In the genomic region with DNA sequence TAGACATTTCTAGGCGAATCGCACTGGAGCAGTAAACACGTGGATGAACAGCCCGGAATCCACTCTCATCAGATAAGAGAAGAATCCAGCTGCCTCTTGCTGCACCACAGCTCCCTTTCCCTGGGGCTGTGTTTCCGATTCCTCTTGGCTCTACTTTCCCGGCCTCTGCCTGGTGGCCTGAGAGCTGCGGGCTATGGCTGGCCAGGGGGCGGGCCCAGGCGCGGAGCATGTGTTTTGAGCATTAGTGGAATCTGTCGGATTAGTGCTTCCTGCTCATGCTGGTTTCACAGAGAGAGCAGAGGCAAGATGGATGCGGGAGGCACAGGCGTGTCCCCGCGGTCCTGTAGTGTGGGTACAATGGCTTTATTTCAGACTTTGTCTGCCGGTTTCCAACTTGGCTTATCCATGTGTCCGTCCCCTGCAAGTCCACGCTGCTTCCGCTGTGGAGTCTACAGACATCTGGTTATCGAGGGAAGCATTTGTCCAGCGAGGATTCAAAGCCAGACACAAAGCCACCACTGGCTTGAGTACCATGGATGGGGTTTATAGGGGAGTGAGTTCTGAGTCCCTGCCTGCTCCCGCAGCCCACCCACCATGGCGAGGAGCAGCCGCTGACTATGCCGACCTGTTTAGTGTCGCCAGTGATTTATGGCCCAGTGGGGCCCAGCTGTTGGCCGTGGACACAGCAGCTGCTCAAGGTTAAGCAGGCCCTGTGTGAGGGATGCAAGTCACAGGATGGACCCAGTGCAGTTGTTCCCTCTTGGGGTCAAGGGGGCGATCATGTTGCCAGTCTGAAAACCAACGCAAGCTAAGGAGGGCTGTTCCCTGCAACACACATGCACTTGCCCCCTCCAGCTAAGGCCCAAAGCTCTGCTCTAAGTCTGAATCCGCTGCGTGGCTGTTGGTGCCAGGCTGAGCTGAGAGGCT, we compare ENCODE assay signal across 1 cellular context.
TF ChIP-seq lines count a peak whose summit lies in the region.

No MANE protein-coding gene starts in this region.

TF ChIP-seq in GM23338, 12 proteins besides CTCF, POLR2A, EP300 and RAD21 (continued from another document):
- TF ChIP-seq, protein P1, sequence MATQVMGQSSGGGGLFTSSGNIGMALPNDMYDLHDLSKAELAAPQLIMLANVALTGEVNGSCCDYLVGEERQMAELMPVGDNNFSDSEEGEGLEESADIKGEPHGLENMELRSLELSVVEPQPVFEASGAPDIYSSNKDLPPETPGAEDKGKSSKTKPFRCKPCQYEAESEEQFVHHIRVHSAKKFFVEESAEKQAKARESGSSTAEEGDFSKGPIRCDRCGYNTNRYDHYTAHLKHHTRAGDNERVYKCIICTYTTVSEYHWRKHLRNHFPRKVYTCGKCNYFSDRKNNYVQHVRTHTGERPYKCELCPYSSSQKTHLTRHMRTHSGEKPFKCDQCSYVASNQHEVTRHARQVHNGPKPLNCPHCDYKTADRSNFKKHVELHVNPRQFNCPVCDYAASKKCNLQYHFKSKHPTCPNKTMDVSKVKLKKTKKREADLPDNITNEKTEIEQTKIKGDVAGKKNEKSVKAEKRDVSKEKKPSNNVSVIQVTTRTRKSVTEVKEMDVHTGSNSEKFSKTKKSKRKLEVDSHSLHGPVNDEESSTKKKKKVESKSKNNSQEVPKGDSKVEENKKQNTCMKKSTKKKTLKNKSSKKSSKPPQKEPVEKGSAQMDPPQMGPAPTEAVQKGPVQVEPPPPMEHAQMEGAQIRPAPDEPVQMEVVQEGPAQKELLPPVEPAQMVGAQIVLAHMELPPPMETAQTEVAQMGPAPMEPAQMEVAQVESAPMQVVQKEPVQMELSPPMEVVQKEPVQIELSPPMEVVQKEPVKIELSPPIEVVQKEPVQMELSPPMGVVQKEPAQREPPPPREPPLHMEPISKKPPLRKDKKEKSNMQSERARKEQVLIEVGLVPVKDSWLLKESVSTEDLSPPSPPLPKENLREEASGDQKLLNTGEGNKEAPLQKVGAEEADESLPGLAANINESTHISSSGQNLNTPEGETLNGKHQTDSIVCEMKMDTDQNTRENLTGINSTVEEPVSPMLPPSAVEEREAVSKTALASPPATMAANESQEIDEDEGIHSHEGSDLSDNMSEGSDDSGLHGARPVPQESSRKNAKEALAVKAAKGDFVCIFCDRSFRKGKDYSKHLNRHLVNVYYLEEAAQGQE (IDR thresholded peaks at IDR 0.05; ENCODE audit: unreplicated experiment): no peak
- no peak for TF ChIP-seq ZNF114 (CRISPR knock-in tag; IDR thresholded peaks at IDR 0.05)
- TF ChIP-seq ZNF331 (CRISPR knock-in tag; IDR thresholded peaks at IDR 0.05; ENCODE audit: low read depth): no peak
- TF ChIP-seq JUNB (IDR thresholded peaks at IDR 0.05; ENCODE audit: unreplicated experiment): no peak
- no peak for TF ChIP-seq POLR2AphosphoS5 (IDR thresholded peaks at IDR 0.05; ENCODE audit: low read depth)
- TF ChIP-seq NANOG (IDR thresholded peaks at IDR 0.05; ENCODE audit: borderline replicate concordance): no peak
- TF ChIP-seq, protein P2, sequence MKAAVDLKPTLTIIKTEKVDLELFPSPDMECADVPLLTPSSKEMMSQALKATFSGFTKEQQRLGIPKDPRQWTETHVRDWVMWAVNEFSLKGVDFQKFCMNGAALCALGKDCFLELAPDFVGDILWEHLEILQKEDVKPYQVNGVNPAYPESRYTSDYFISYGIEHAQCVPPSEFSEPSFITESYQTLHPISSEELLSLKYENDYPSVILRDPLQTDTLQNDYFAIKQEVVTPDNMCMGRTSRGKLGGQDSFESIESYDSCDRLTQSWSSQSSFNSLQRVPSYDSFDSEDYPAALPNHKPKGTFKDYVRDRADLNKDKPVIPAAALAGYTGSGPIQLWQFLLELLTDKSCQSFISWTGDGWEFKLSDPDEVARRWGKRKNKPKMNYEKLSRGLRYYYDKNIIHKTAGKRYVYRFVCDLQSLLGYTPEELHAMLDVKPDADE (IDR thresholded peaks at IDR 0.05): no peak
- no peak for TF ChIP-seq CREB1 (CRISPR knock-in tag; IDR thresholded peaks at IDR 0.05; ENCODE audit: low read depth)
- no peak for TF ChIP-seq EZH2 (IDR thresholded peaks at IDR 0.05; ENCODE audit: low read depth, unreplicated experiment)
